Comparison of ENCODE assay signal across 19 cellular contexts in genomic region chr4:74953647-74954046, GRCh38. TPM values are rescaled to one million over a fixed set of nuclear protein-coding genes. Genes with fewer than 3 reads are reported as not detected.
A peak's percentile ranks its signal among the peaks of the same experiment; 100 is the strongest.
DNase-seq lines count a peak whose midpoint lies in the region; ATAC-seq and TF ChIP-seq lines count a peak whose summit lies in the region.
"Had no signal": no experiment of that assay in that cellular context is flagged by ENCODE, and none has a peak within 500 bp of the region (broad histone marks: within the 10 kb centered on the region; RNA-seq: fewer than 3 reads in every experiment).

No MANE protein-coding gene starts in this region.

- H3K4me3 Mint-ChIP-seq in stimulated activated memory B cell treated with anti-CD40 and anti-IgM and Interleukin-4, amounts not matched to agents 10 μg/mL and 1 μg/mL and 100 μg/mL, for 72 hours: no peak overlapping the region
- no peak overlapping the region for H3K4me3 Mint-ChIP-seq in immature natural killer cell
- H3K4me3 Mint-ChIP-seq: CD4-positive, alpha-beta memory T cell; GM23338; H9 had no signal

- H3K27me3 ChIP-seq in OCI-LY3 (ENCODE audit: low read depth, low read length) (no peaks in the 10 kb centered on the region), psoas muscle (ENCODE audit: insufficient read depth in 3 of 3, low read length in 2 of 3) (no peaks in the 10 kb centered on the region)

- H3K36me3 Mint-ChIP-seq in stimulated activated memory B cell treated with anti-CD40 and anti-IgM and Interleukin-4, amounts not matched to agents 10 μg/mL and 1 μg/mL and 100 μg/mL, for 72 hours: peaks cover 6% of the 10 kb centered on the region
- H3K36me3 Mint-ChIP-seq in immature natural killer cell: no peaks in the 10 kb centered on the region
- H3K36me3 Mint-ChIP-seq: CD4-positive, alpha-beta memory T cell had no signal

- intact Hi-C loops in psoas muscle (cut with DNase I): no loop called here

- ATAC-seq in psoas muscle: peak; percentile 80 to 91 (median 82)
- ATAC-seq in stimulated activated memory B cell treated with anti-CD40 and anti-IgM and Interleukin-4, amounts not matched to agents 10 μg/mL and 1 μg/mL and 100 μg/mL, for 72 hours: no peak
- ATAC-seq in GM21447 (IDR thresholded peaks at IDR 0.05; ENCODE audit: unreplicated experiment): no peak
- no peak for ATAC-seq in HG02870 (IDR thresholded peaks at IDR 0.05; ENCODE audit: unreplicated experiment)
- ATAC-seq: GM23338, HCT116 had no signal

- H3K9me3 ChIP-seq in OCI-LY3 (ENCODE audit: insufficient read depth, low read length) (no peaks in the 10 kb centered on the region), psoas muscle (no peaks in the 10 kb centered on the region)

- peak overlapping the region; percentile 8; the same call in 1 of the 2 replicates for H3K4me2 ChIP-seq in OCI-LY3 (ENCODE audit: low read length)
- H3K4me2 ChIP-seq: GM23338 had no signal

- H3K27ac ChIP-seq in OCI-LY3 (ENCODE audit: low read length): peak overlapping the region; percentile 20
- H3K27ac ChIP-seq in psoas muscle: peak overlapping the region; percentile 67

- no peaks in the 10 kb centered on the region for H3K9me3 Mint-ChIP-seq in stimulated activated memory B cell treated with anti-CD40 and anti-IgM and Interleukin-4, amounts not matched to agents 10 μg/mL and 1 μg/mL and 100 μg/mL, for 72 hours
- H3K9me3 Mint-ChIP-seq in immature natural killer cell: peaks cover 0 to 7% (median 3%) of the 10 kb centered on the region in 6 donors
- H3K9me3 Mint-ChIP-seq: CD4-positive, alpha-beta memory T cell; H9 had no signal

- peaks cover 100% of the 10 kb centered on the region for H3K79me2 ChIP-seq in OCI-LY3 (ENCODE audit: low read length)

- H3K4me3 ChIP-seq in OCI-LY3 (ENCODE audit: low read length) (no peak overlapping the region), psoas muscle (peak overlapping the region; percentile 1)
- H3K4me3 ChIP-seq: GM23338 had no signal

- H4K20me1 ChIP-seq in OCI-LY3 (ENCODE audit: insufficient read depth, low read length): peaks cover 95% of the 10 kb centered on the region

- H3K27me3 Mint-ChIP-seq in stimulated activated memory B cell treated with anti-CD40 and anti-IgM and Interleukin-4, amounts not matched to agents 10 μg/mL and 1 μg/mL and 100 μg/mL, for 72 hours: no peaks in the 10 kb centered on the region
- H3K27me3 Mint-ChIP-seq in immature natural killer cell (ENCODE audit: low read depth in 3 of 3): peaks cover 0 to 2% (median 0%) of the 10 kb centered on the region in 3 donors
- H3K27me3 Mint-ChIP-seq: CD4-positive, alpha-beta memory T cell had no signal

- H3K4me1 Mint-ChIP-seq in stimulated activated memory B cell treated with anti-CD40 and anti-IgM and Interleukin-4, amounts not matched to agents 10 μg/mL and 1 μg/mL and 100 μg/mL, for 72 hours: peaks cover 8% of the 10 kb centered on the region
- H3K4me1 Mint-ChIP-seq in immature natural killer cell: no peaks in the 10 kb centered on the region
- H3K4me1 Mint-ChIP-seq: CD4-positive, alpha-beta memory T cell had no signal

- no peak overlapping the region for H3K9ac ChIP-seq in OCI-LY3 (ENCODE audit: low read length)

- DNase-seq in left kidney (ENCODE audit: low read depth, low spot score) (peak; percentile 31), psoas muscle (no peak), GF-D8 (lab: John Stamatoyannopoulos, UW) (no peak), immature natural killer cell (no peak)
- DNase-seq: C1 segment of cervical spinal cord; Calu3; CD4-positive, alpha-beta memory T cell; COR-L47; DMS53; DMS79 treated with DMSO at 0.1 percent for 48 hours; H9 had no signal

- peak overlapping the region; percentile 44 for H3K27ac Mint-ChIP-seq in stimulated activated memory B cell treated with anti-CD40 and anti-IgM and Interleukin-4, amounts not matched to agents 10 μg/mL and 1 μg/mL and 100 μg/mL, for 72 hours
- H3K27ac Mint-ChIP-seq in immature natural killer cell: no peak overlapping the region
- H3K27ac Mint-ChIP-seq: CD4-positive, alpha-beta memory T cell; GM23338; H9 had no signal

- H3K36me3 ChIP-seq in OCI-LY3 (replicated peaks; ENCODE audit: low read depth, low read length): peaks cover 58% of the 10 kb centered on the region
- H3K36me3 ChIP-seq in psoas muscle (ENCODE audit: insufficient read depth in 1 of 2, low read depth in 1 of 2): no peaks in the 10 kb centered on the region

- WGBS in psoas muscle, 3 donors: 22 to 24% (median 23%) methylated on average over 4 of the region's 4 CpGs

- no peak for TF ChIP-seq CTCF in OCI-LY3 (IDR thresholded peaks at IDR 0.05; ENCODE audit: low read depth, low read length)
- no peak for TF ChIP-seq CTCF in psoas muscle (IDR thresholded peaks at IDR 0.05)

- no peak overlapping the region for H2AFZ ChIP-seq in OCI-LY3 (ENCODE audit: low read depth, low read length)
- H2AFZ ChIP-seq: GM23338 had no signal

- peaks cover 50% of the 10 kb centered on the region for H3K4me1 ChIP-seq in OCI-LY3 (ENCODE audit: low read length)
- H3K4me1 ChIP-seq in psoas muscle: peaks cover 27% of the 10 kb centered on the region

RNA-seq across cellular contexts. Expression of gene PARM1, which starts 20.7 kb away (rescaled TPM):
- total RNA-seq in psoas muscle: 10 to 100 TPM in 3 of 4 donors, 1 to 10 TPM in 1; 5.2 to 14.5 (median 13.1) TPM
- polyA plus RNA-seq in psoas muscle (1 to 10 TPM; 1.3 to 3.6 (median 2.5) TPM), immature natural killer cell (under 1 TPM in 1 of 3 donors, not detected in 2; 0.17 TPM)
- total RNA-seq: A172; CD4-positive, alpha-beta memory T cell; G401 had no signal

Comparison
In these comparisons a context has a peak if more than half of its experiments do, and no peak if none do; other contexts are left out.
1. ATAC-seq: peak in psoas muscle (4 of 4); none in stimulated activated memory B cell treated with anti-CD40 and anti-IgM and Interleukin-4, amounts not matched to agents 10 μg/mL and 1 μg/mL and 100 μg/mL, for 72 hours (single experiment), GM21447 (single experiment) and HG02870 (single experiment).